Comparison of ENCODE assay signal across 1 cellular context in genomic region chr1:93723101-93723500, GRCh38.
TF ChIP-seq lines count a peak whose summit lies in the region.

No MANE protein-coding gene starts in this region.

TF ChIP-seq in SK-N-SH, 30 proteins besides CTCF, POLR2A, EP300 and RAD21 (continued from another document):
- TF ChIP-seq ZBTB33 (IDR thresholded peaks at IDR 0.05; ENCODE audit: borderline replicate concordance, low read depth), result no peak
- no peak for TF ChIP-seq MXI1 (IDR thresholded peaks at IDR 0.05; ENCODE audit: low read depth, low read length)
- TF ChIP-seq YY1 (IDR thresholded peaks at IDR 0.05; ENCODE audit: low read depth), result no peak
- TF ChIP-seq ELF1 (IDR thresholded peaks at IDR 0.05), result no peak
